24 cellular contexts compared by ENCODE assay signal in the genomic region with DNA sequence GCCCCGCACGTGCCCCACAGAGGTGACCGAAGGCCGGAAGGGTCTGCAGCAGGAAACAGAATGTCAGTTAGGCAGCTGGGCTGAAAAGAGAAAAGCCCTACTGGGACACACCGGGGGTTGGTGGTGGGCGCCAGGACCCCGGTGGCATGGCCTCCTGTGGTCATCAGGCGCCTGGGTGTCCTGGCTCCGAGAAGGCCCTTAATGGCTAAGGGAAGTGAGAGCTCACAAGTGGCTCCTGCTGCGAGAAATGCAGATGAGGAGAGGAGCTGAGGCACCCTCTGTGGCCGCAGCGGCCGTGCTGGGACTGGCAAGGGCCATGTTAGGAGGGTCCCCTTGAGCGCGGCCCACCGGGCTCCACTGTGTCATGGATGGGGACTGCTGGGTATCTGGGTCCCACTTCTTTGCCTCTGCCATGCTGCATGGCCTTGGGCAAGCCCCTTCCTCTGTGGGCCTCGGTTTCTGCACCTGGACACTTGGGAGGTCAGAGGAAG.
"Had no signal": no experiment of that assay in that cellular context is flagged by ENCODE, and none has a peak within 500 bp of the region (broad histone marks: within the 10 kb centered on the region; RNA-seq: fewer than 3 reads in every experiment).

No MANE protein-coding gene starts in this region.

- H3K4me1 ChIP-seq: parathyroid adenoma, sigmoid colon, stomach, transverse colon had no signal

- H3K36me3 Mint-ChIP-seq: neural progenitor cell had no signal

- H3K27me3 ChIP-seq: neural progenitor cell, transverse colon had no signal

- H3K4me1 Mint-ChIP-seq: endodermal cell had no signal

- H3K9me3 Mint-ChIP-seq: endodermal cell, neural progenitor cell had no signal

- H3K9me3 ChIP-seq: sigmoid colon, stomach, thoracic aorta, transverse colon had no signal

- H3K36me3 ChIP-seq: neural progenitor cell, sigmoid colon, thoracic aorta, transverse colon had no signal

- H3K27ac Mint-ChIP-seq: natural killer cell treated with Interleukin-12 subunit alpha and Interleukin-12 subunit beta and Interleukin-15 and Interleukin-18, amount 100 ng/mL, for 72 hours had no signal

- DNase-seq: caudate nucleus; effector CD4-positive, alpha-beta T cell; endodermal cell; erythroblast; foreskin melanocyte; head of caudate nucleus; hippocampal formation; mesenchymal stem cell; midbrain; occipital lobe; sigmoid colon; stimulated activated CD4-positive, alpha-beta T cell treated with anti-CD3 and anti-CD28 coated beads, Interleukin-12 subunit alpha, Interleukin-12 subunit beta, amount 100 ng/mL, for 4 hours; stimulated activated CD4-positive, alpha-beta T cell treated with anti-CD3 and anti-CD28 coated beads, Interleukin-2, amount 100 ng/mL, for 48 hours; stomach; substantia nigra; transverse colon had no signal

- H3K27ac ChIP-seq: coronary artery, neural progenitor cell, parathyroid adenoma, sigmoid colon, skin epidermis, stomach, thoracic aorta, transverse colon had no signal

- H2AFZ ChIP-seq: parathyroid adenoma had no signal

- ATAC-seq: left lobe of liver had no signal

- H3K4me3 ChIP-seq: coronary artery, lung, neural progenitor cell, sigmoid colon, skin epidermis, stomach, thoracic aorta, transverse colon had no signal

- H3K9ac ChIP-seq: neural progenitor cell, parathyroid adenoma had no signal

- H3K4me2 ChIP-seq: neural progenitor cell had no signal

- H3K4me3 Mint-ChIP-seq: endodermal cell; natural killer cell treated with Interleukin-12 subunit alpha and Interleukin-12 subunit beta and Interleukin-15 and Interleukin-18, amount 100 ng/mL, for 72 hours; neural progenitor cell had no signal
